ENCODE assay signal across 26 cellular contexts in genomic region chr9:104817437-104817836, GRCh38. TPM values are rescaled to one million over a fixed set of nuclear protein-coding genes. Genes with fewer than 3 reads are reported as not detected.
"Had no signal": no experiment of that assay in that cellular context is flagged by ENCODE, and none has a peak within 500 bp of the region (broad histone marks: within the 10 kb centered on the region; RNA-seq: fewer than 3 reads in every experiment).

No MANE protein-coding gene starts in this region.

- H3K36me3 Mint-ChIP-seq: activated naive CD8-positive, alpha-beta T cell treated with anti-CD3 and anti-CD28 coated beads, Interleukin-2, amount 10 ng/mL, durations not matched to agents 7 days and 5 days had no signal

- H3K27ac ChIP-seq: ascending aorta, cardiac muscle cell, KMS-11, VCaP had no signal

- H3K4me3 Mint-ChIP-seq: activated CD8-positive, alpha-beta T cell treated with anti-CD3 and anti-CD28 coated beads for 36 hours; activated naive CD8-positive, alpha-beta T cell treated with anti-CD3 and anti-CD28 coated beads, Interleukin-2, amount 10 ng/mL, durations not matched to agents 7 days and 5 days; activated T-cell treated with anti-CD3 and anti-CD28 coated beads, Interleukin-2, amount 50 U/mL, for 72 hours; brain; T-helper 1 cell treated with Interleukin-12 subunit alpha and Interleukin-12 subunit beta and Interleukin-4 antibody, amounts not matched to agents 30 μg/mL and 1 μg/mL, for 36 hours had no signal

- H3K27me3 Mint-ChIP-seq: activated CD8-positive, alpha-beta T cell treated with anti-CD3 and anti-CD28 coated beads for 36 hours; activated naive CD8-positive, alpha-beta T cell treated with anti-CD3 and anti-CD28 coated beads, Interleukin-2, amount 10 ng/mL, durations not matched to agents 7 days and 5 days; brain had no signal

- ATAC-seq: activated CD8-positive, alpha-beta T cell treated with anti-CD3 and anti-CD28 coated beads for 36 hours; activated T-cell treated with anti-CD3 and anti-CD28 coated beads, Interleukin-2, amount 50 U/mL, for 72 hours; PC-3 had no signal

- FAIRE-seq: RCC 7860, TTC549 had no signal

- H3K4me3 ChIP-seq: ascending aorta, cardiac muscle cell had no signal

- DNase-seq: activated CD4-positive, alpha-beta T cell treated with anti-CD3 and anti-CD28 coated beads, Interleukin-2, amount 50 U/mL, for 1 hour; activated CD4-positive, CD25-positive, alpha-beta regulatory T cell; activated CD8-positive, alpha-beta memory T cell treated with anti-CD3 and anti-CD28 coated beads, Interleukin-2, amount 50 U/mL, for 4 hours; activated CD8-positive, alpha-beta T cell treated with anti-CD3 and anti-CD28 coated beads for 36 hours; activated naive CD4-positive, alpha-beta T cell treated with anti-CD3 and anti-CD28 coated beads, Interleukin-2, amount 50 U/mL, for 16 hours; activated naive CD8-positive, alpha-beta T cell treated with anti-CD3 and anti-CD28 coated beads, Interleukin-2, amount 10 ng/mL, durations not matched to agents 7 days and 5 days; activated T-cell treated with anti-CD3 and anti-CD28 coated beads, Interleukin-2, amount 50 U/mL, for 72 hours; amniotic stem cell; NCI-H1092; NCI-H1930; NCI-H446; NCI-H526; NCI-H774; PC-3; SHP77; T-helper 9 cell had no signal

- H3K9me3 Mint-ChIP-seq: activated CD8-positive, alpha-beta T cell treated with anti-CD3 and anti-CD28 coated beads for 36 hours; activated naive CD8-positive, alpha-beta T cell treated with anti-CD3 and anti-CD28 coated beads, Interleukin-2, amount 10 ng/mL, durations not matched to agents 7 days and 5 days; activated T-cell treated with anti-CD3 and anti-CD28 coated beads, Interleukin-2, amount 50 U/mL, for 72 hours; activated T-helper 2 cell treated with anti-CD3 and anti-CD28 coated beads, Interferon-gamma antibody, Interleukin-2, Interleukin-4, amounts not matched to agents 10 μg/mL and 5 μg/mL and 100 μg/mL, durations not matched to agents 14 hours and 24 hours and 36 hours; T-helper 1 cell treated with Interleukin-12 subunit alpha and Interleukin-12 subunit beta and Interleukin-4 antibody, amounts not matched to agents 30 μg/mL and 1 μg/mL, for 36 hours had no signal

- H3K4me1 Mint-ChIP-seq: activated naive CD8-positive, alpha-beta T cell treated with anti-CD3 and anti-CD28 coated beads, Interleukin-2, amount 10 ng/mL, durations not matched to agents 7 days and 5 days; brain had no signal

- H3K4me1 ChIP-seq: ascending aorta had no signal

- H3K27me3 ChIP-seq: ascending aorta, cardiac muscle cell had no signal

- H3K9me3 ChIP-seq: ascending aorta had no signal

- H3K27ac Mint-ChIP-seq: activated CD8-positive, alpha-beta T cell treated with anti-CD3 and anti-CD28 coated beads for 36 hours; activated naive CD8-positive, alpha-beta T cell treated with anti-CD3 and anti-CD28 coated beads, Interleukin-2, amount 10 ng/mL, durations not matched to agents 7 days and 5 days; activated T-cell treated with anti-CD3 and anti-CD28 coated beads, Interleukin-2, amount 50 U/mL, for 72 hours; activated T-helper 2 cell treated with anti-CD3 and anti-CD28 coated beads, Interferon-gamma antibody, Interleukin-2, Interleukin-4, amounts not matched to agents 10 μg/mL and 5 μg/mL and 100 μg/mL, durations not matched to agents 14 hours and 24 hours and 36 hours; T-helper 1 cell treated with Interleukin-12 subunit alpha and Interleukin-12 subunit beta and Interleukin-4 antibody, amounts not matched to agents 30 μg/mL and 1 μg/mL, for 36 hours had no signal

RNA-seq across cellular contexts. Expression of gene NIPSNAP3B, which starts 53.5 kb away (rescaled TPM):
- total RNA-seq: MCF 10A had no signal
